ENCODE assay signal across 10 cellular contexts in the genomic region with DNA sequence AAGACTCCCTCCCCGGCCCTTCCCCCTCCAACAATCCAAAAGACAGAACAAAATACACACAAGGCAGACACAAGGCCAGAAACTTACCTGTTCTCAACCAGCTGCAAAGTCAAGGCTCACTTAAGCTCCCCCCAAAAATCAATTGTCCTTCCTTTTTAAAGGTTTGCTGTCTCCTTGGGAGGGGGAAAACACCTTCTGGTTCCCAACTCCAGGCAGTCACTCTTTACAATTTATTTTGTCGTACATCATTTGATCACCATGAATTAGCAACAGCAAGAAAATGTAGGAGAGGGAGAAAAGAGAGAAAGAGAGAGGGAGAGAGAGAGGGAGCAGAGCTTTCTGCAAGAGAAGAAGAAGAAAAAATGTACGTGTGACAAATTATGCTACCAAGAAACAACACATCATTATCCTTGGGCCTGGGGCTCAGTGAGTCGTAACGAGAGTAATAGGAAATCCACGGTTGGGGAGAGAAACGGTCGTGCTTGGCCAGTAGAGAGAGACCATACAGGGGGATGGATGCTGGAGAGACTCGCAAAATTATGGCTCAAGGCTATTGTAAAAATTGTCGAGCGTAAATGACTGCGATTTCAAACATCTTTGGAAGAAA. TPM values are rescaled to one million over a fixed set of nuclear protein-coding genes. Genes with fewer than 3 reads are reported as not detected.
DNase-seq lines count a peak whose midpoint lies in the region; ATAC-seq and TF ChIP-seq lines count a peak whose summit lies in the region.
"Had no signal": no experiment of that assay in that cellular context is flagged by ENCODE, and none has a peak within 500 bp of the region (broad histone marks: within the 10 kb centered on the region; RNA-seq: fewer than 3 reads in every experiment).

A gene with protein sequence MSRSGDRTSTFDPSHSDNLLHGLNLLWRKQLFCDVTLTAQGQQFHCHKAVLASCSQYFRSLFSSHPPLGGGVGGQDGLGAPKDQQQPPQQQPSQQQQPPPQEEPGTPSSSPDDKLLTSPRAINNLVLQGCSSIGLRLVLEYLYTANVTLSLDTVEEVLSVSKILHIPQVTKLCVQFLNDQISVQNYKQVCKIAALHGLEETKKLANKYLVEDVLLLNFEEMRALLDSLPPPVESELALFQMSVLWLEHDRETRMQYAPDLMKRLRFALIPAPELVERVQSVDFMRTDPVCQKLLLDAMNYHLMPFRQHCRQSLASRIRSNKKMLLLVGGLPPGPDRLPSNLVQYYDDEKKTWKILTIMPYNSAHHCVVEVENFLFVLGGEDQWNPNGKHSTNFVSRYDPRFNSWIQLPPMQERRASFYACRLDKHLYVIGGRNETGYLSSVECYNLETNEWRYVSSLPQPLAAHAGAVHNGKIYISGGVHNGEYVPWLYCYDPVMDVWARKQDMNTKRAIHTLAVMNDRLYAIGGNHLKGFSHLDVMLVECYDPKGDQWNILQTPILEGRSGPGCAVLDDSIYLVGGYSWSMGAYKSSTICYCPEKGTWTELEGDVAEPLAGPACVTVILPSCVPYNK (minus strand): TSS at position 444 of the 607 bp plus-strand sequence. CDS start 2,432 bp downstream, outside the sequence.

- H3K4me3 Mint-ChIP-seq in stimulated activated naive B cell treated with anti-CD40 and anti-IgM and Interleukin-4, amounts not matched to agents 10 μg/mL and 1 μg/mL and 100 μg/mL, for 72 hours: peak within 1 kb of the TSS; percentile 88 to 98

- no peaks in the 10 kb centered on the region for H3K27me3 Mint-ChIP-seq in stimulated activated naive B cell treated with anti-CD40 and anti-IgM and Interleukin-4, amounts not matched to agents 10 μg/mL and 1 μg/mL and 100 μg/mL, for 72 hours

- H3K4me3 ChIP-seq in Peyer's patch (peak within 1 kb of the TSS; percentile 40 to 59 (median 46)), iPS-20b (ENCODE audit: low read length) (peak within 1 kb of the TSS; percentile 90)

- no peak for TF ChIP-seq POLR2A in Peyer's patch (IDR thresholded peaks at IDR 0.05)

- H3K27ac Mint-ChIP-seq in stimulated activated naive B cell treated with anti-CD40 and anti-IgM and Interleukin-4, amounts not matched to agents 10 μg/mL and 1 μg/mL and 100 μg/mL, for 72 hours: peak within 1 kb of the TSS; percentile 87

- H3K4me1 Mint-ChIP-seq in stimulated activated naive B cell treated with anti-CD40 and anti-IgM and Interleukin-4, amounts not matched to agents 10 μg/mL and 1 μg/mL and 100 μg/mL, for 72 hours: peaks cover 29 to 54% of the 10 kb centered on the region in 2 donors

- H3K27me3 ChIP-seq in Peyer's patch (peaks cover 0 to 25% of the 10 kb centered on the region in 2 donors), iPS-20b (ENCODE audit: insufficient read depth, low read length) (peaks cover 68% of the 10 kb centered on the region)

- no peaks in the 10 kb centered on the region for H3K9me3 ChIP-seq in Peyer's patch
- H3K9me3 ChIP-seq in iPS-20b (ENCODE audit: insufficient read depth, low read depth, low read length): no peaks in the 10 kb centered on the region
- H3K9me3 ChIP-seq: SK-N-SH had no signal

- H3K36me3 ChIP-seq in Peyer's patch (no peaks in the 10 kb centered on the region), iPS-20b (ENCODE audit: insufficient read depth, low read depth, low read length) (no peaks in the 10 kb centered on the region)

- no peaks in the 10 kb centered on the region for H3K9me3 Mint-ChIP-seq in stimulated activated naive B cell treated with anti-CD40 and anti-IgM and Interleukin-4, amounts not matched to agents 10 μg/mL and 1 μg/mL and 100 μg/mL, for 72 hours

- ATAC-seq in GM18909 (IDR thresholded peaks at IDR 0.05; ENCODE audit: poor library complexity, unreplicated experiment) (peak; percentile 22), HG02571 (IDR thresholded peaks at IDR 0.05; ENCODE audit: unreplicated experiment) (no peak)
- peak in 1 of 2 donors; percentile 28 for ATAC-seq in stimulated activated naive B cell treated with anti-CD40 and anti-IgM and Interleukin-4, amounts not matched to agents 10 μg/mL and 1 μg/mL and 100 μg/mL, for 72 hours (replicated peaks)

- DNase-seq in Peyer's patch: peak in 1 of 3 donors; percentile 48
- DNase-seq in stimulated activated naive B cell treated with anti-CD40 and anti-IgM and Interleukin-4, amounts not matched to agents 10 μg/mL and 1 μg/mL and 100 μg/mL, for 72 hours: no peak
- no peak for DNase-seq in NCI-H1048 (lab: John Stamatoyannopoulos, UW)
- DNase-seq in KG1 (lab: John Stamatoyannopoulos, UW): no peak

- H3K36me3 Mint-ChIP-seq in stimulated activated naive B cell treated with anti-CD40 and anti-IgM and Interleukin-4, amounts not matched to agents 10 μg/mL and 1 μg/mL and 100 μg/mL, for 72 hours: peaks cover 6 to 7% of the 10 kb centered on the region in 2 donors

- H3K4me1 ChIP-seq in Peyer's patch (peaks cover 0 to 27% (median 1%) of the 10 kb centered on the region in 4 donors), iPS-20b (ENCODE audit: insufficient read depth, low read length) (peaks cover 30% of the 10 kb centered on the region)

- H3K9ac ChIP-seq in iPS-20b (ENCODE audit: low read depth, low read length): no peak within 1 kb of the TSS; the same call in 1 of the 2 replicates
- H3K9ac ChIP-seq: SK-N-SH had no signal

- TF ChIP-seq CTCF in Peyer's patch (IDR thresholded peaks at IDR 0.05): no peak

- H3K27ac ChIP-seq in Peyer's patch: peak within 1 kb of the TSS in 2 of 4 donors; percentile 50 to 87
- H3K27ac ChIP-seq in iPS-20b (ENCODE audit: low read length): no peak within 1 kb of the TSS

RNA-seq across cellular contexts. Expression of the gene that starts here (rescaled TPM):
- total RNA-seq in Peyer's patch: 10 to 100 TPM in 1 of 4 donors, 1 to 10 TPM in 1, under 1 TPM in 2; 0.28 to 14.0 (median 1.1) TPM
- total RNA-seq: bronchial epithelial cell, myocyte had no signal
